In genomic region chr5:75524071-75524470, GRCh38 we compare ENCODE assay signal across 8 cellular contexts.
DNase-seq lines count a peak whose midpoint lies in the region; ATAC-seq and TF ChIP-seq lines count a peak whose summit lies in the region.

No MANE protein-coding gene starts in this region.

- TF ChIP-seq POLR2A in GM18505 (IDR thresholded peaks at IDR 0.05; ENCODE audit: borderline replicate concordance, extremely low read depth, insufficient read depth, insufficient read length), result no peak

- no peak for TF ChIP-seq CTCF in epithelial cell of esophagus (IDR thresholded peaks at IDR 0.05; ENCODE audit: insufficient read depth, low read depth, low read length, missing control alignments)

- ATAC-seq in GM18505 (IDR thresholded peaks at IDR 0.05; ENCODE audit: unreplicated experiment) (peak; percentile 82), GM21447 (IDR thresholded peaks at IDR 0.05; ENCODE audit: unreplicated experiment) (peak; percentile 86), HG03432 (IDR thresholded peaks at IDR 0.05; ENCODE audit: unreplicated experiment) (peak; percentile 92)

- no peak overlapping the region for H3K4me3 ChIP-seq in epithelial cell of esophagus (ENCODE audit: low read length)

- DNase-seq in epithelial cell of esophagus (ENCODE audit: low read depth), result peak; percentile 38
- DNase-seq in globus pallidus (ENCODE audit: low spot score), result no peak
- no peak for DNase-seq in amygdala (lab: John Stamatoyannopoulos, UW)
- DNase-seq in NCI-H526 treated with DMSO at 0.1 percent for 48 hours (lab: John Stamatoyannopoulos, UW), result no peak
- no peak for DNase-seq in T1000 (lab: John Stamatoyannopoulos, UW)
